8 cellular contexts compared by ENCODE assay signal in genomic region chr16:70453117-70453890, GRCh38. TPM values are rescaled to one million over a fixed set of nuclear protein-coding genes. Genes with fewer than 3 reads are reported as not detected.
DNase-seq lines count a peak whose midpoint lies in the region; ATAC-seq and TF ChIP-seq lines count a peak whose summit lies in the region.

No MANE protein-coding gene starts in this region.

- H3K27me3 ChIP-seq in left lung (peaks cover 0 to 10% of the 10 kb centered on the region in 2 donors), tibial artery (peaks cover 0 to 10% of the 10 kb centered on the region in 2 donors)

- H3K4me1 Mint-ChIP-seq in activated CD4-positive, alpha-beta T cell treated with anti-CD3 and anti-CD28 coated beads, Interleukin-2, amount 10 ng/mL, durations not matched to agents 7 days and 5 days, result peaks cover 24% of the 10 kb centered on the region

- peak overlapping the region; percentile 90 for H3K4me3 Mint-ChIP-seq in activated CD4-positive, alpha-beta T cell treated with anti-CD3 and anti-CD28 coated beads, Interleukin-2, amount 10 ng/mL, durations not matched to agents 7 days and 5 days

- H3K9me3 ChIP-seq in left lung (no peaks in the 10 kb centered on the region), tibial artery (no peaks in the 10 kb centered on the region)

- no peaks in the 10 kb centered on the region for H3K36me3 Mint-ChIP-seq in activated CD4-positive, alpha-beta T cell treated with anti-CD3 and anti-CD28 coated beads, Interleukin-2, amount 10 ng/mL, durations not matched to agents 7 days and 5 days (ENCODE audit: low read depth)

- H3K27ac ChIP-seq in left lung, result peak overlapping the region; percentile 90 to 97
- peak overlapping the region; percentile 83 to 96 for H3K27ac ChIP-seq in tibial artery

- POLR2A ChIA-PET in activated CD4-positive, alpha-beta T cell treated with anti-CD3 and anti-CD28 coated beads, Interleukin-2, amount 10 ng/mL, durations not matched to agents 7 days and 5 days (lab: Charles Lee), result interaction anchor here (0.5 kb wide), 1 partner anchor 70 kb away, joined by 4 read pairs; the partner anchor contains the start of gene COG4

- intact Hi-C loops in left lung (cut with DNase I), result no loop called here
- intact Hi-C loops in tibial artery (cut with DNase I; ENCODE audit: low total_unique reads), result no loop called here

- TF ChIP-seq CTCF in astrocyte of the spinal cord (IDR thresholded peaks at IDR 0.05; ENCODE audit: low read depth, low read length) (no peak), left lung (IDR thresholded peaks at IDR 0.05) (no peak), tibial artery (IDR thresholded peaks at IDR 0.05) (no peak)

- CTCF ChIA-PET in activated CD4-positive, alpha-beta T cell treated with anti-CD3 and anti-CD28 coated beads, Interleukin-2, amount 10 ng/mL, durations not matched to agents 7 days and 5 days (lab: Charles Lee), result interaction anchor here (0.6 to 1.4 kb wide), 3 partner anchors 13 to 16 kb away, joined by 3 to 4 read pairs (median 3); partner anchors contain the start of gene ST3GAL2

- H3K9me3 Mint-ChIP-seq in activated CD4-positive, alpha-beta T cell treated with anti-CD3 and anti-CD28 coated beads, Interleukin-2, amount 10 ng/mL, durations not matched to agents 7 days and 5 days, result no peaks in the 10 kb centered on the region

- no peaks in the 10 kb centered on the region for H3K36me3 ChIP-seq in left lung
- H3K36me3 ChIP-seq in tibial artery, result no peaks in the 10 kb centered on the region

- no peak for DNase-seq in activated CD4-positive, alpha-beta T cell treated with anti-CD3 and anti-CD28 coated beads, Interleukin-2, amount 10 ng/mL, durations not matched to agents 7 days and 5 days
- no peak for DNase-seq in activated CD4-positive, alpha-beta T cell treated with anti-CD3 and anti-CD28 coated beads, Interleukin-2, amount 50 U/mL, for 1 hour
- no peak for DNase-seq in astrocyte of the spinal cord (ENCODE audit: low read depth, low spot score)
- no peak for DNase-seq in left lung
- no peak for DNase-seq in tibial artery
- no peak for DNase-seq in NCI-H187 (lab: John Stamatoyannopoulos, UW)
- DNase-seq in NCI-H1105 (lab: John Stamatoyannopoulos, UW), result no peak

- H3K4me1 ChIP-seq in left lung, result peaks cover 5 to 15% of the 10 kb centered on the region in 2 donors
- H3K4me1 ChIP-seq in tibial artery, result peaks cover 0 to 20% (median 14%) of the 10 kb centered on the region in 4 donors

- H3K27me3 Mint-ChIP-seq in activated CD4-positive, alpha-beta T cell treated with anti-CD3 and anti-CD28 coated beads, Interleukin-2, amount 10 ng/mL, durations not matched to agents 7 days and 5 days, result no peaks in the 10 kb centered on the region

- H3K27ac Mint-ChIP-seq in activated CD4-positive, alpha-beta T cell treated with anti-CD3 and anti-CD28 coated beads, Interleukin-2, amount 10 ng/mL, durations not matched to agents 7 days and 5 days, result peak overlapping the region; percentile 89

- H3K4me3 ChIP-seq in astrocyte of the spinal cord (ENCODE audit: low read depth, low read length) (peak overlapping the region; percentile 90), left lung (peak overlapping the region; percentile 94 to 98), tibial artery (peak overlapping the region; percentile 91 to 92)

- in situ Hi-C loops in astrocyte of the spinal cord (cut with HindIII; ENCODE audit: low sequenced_read_pairs), result no loop called here

- ATAC-seq in left lung (no peak), GM18858 (IDR thresholded peaks at IDR 0.05; ENCODE audit: unreplicated experiment) (no peak)

RNA-seq across cellular contexts. Expression of gene FCSK, which starts 1.1 kb away (rescaled TPM):
- total RNA-seq in activated CD4-positive, alpha-beta T cell treated with anti-CD3 and anti-CD28 coated beads, Interleukin-2, amount 10 ng/mL, durations not matched to agents 7 days and 5 days, result 10 to 100 TPM; 16.8 to 18.8 TPM
- total RNA-seq in left lung, result 10 to 100 TPM; 20.4 to 20.7 TPM

RNA-seq across cellular contexts. Expression of gene ST3GAL2, which starts 14.4 kb away (rescaled TPM):
- 10 to 100 TPM; 24.5 to 25.6 TPM for total RNA-seq in activated CD4-positive, alpha-beta T cell treated with anti-CD3 and anti-CD28 coated beads, Interleukin-2, amount 10 ng/mL, durations not matched to agents 7 days and 5 days
- total RNA-seq in left lung, result 10 to 100 TPM; 28.7 to 35.1 TPM
